27 cellular contexts compared by ENCODE assay signal in genomic region chr9:81989700-81990099, GRCh38.
"Had no signal": no experiment of that assay in that cellular context is flagged by ENCODE, and none has a peak within 500 bp of the region (broad histone marks: within the 10 kb centered on the region; RNA-seq: fewer than 3 reads in every experiment).

No MANE protein-coding gene starts in this region.

- DNase-seq: hippocampal formation; kidney glomerular epithelial cell; left cardiac atrium; left lung; lower lobe of right lung; mammary epithelial cell; mesenchymal stem cell; naive thymus-derived CD8-positive, alpha-beta T cell; nucleus accumbens; pancreas; posterior cingulate gyrus; right lobe of liver; stimulated activated CD4-positive, alpha-beta T cell treated with anti-CD3 and anti-CD28 coated beads, Interleukin-1b, Interleukin-23, amount 100 ng/mL, for 48 hours; stimulated activated CD4-positive, alpha-beta T cell treated with anti-CD3 and anti-CD28 coated beads, Interleukin-2, amount 100 ng/mL, for 48 hours; stimulated activated CD4-positive, alpha-beta T cell treated with anti-CD3 and anti-CD28 coated beads, Interleukin-4, amount 100 ng/mL, for 4 hours; stimulated activated CD8-positive, alpha-beta memory T cell treated with anti-CD3 and anti-CD28 coated beads, Interleukin-4, amount 100 ng/mL, for 48 hours; stimulated activated naive CD4-positive, alpha-beta T cell; tibial artery; trophoblast cell; upper lobe of right lung had no signal

- H3K4me3 ChIP-seq: left lung, lower lobe of right lung, pancreas, prostate gland, right lobe of liver, smooth muscle cell, suprapubic skin, thoracic aorta, tibial artery, upper lobe of right lung had no signal

- H3K9me3 Mint-ChIP-seq: stimulated activated naive CD8-positive, alpha-beta T cell treated with anti-CD3 and anti-CD28 coated beads, Interleukin-15, Interleukin-2, amounts not matched to agents 100 ng/mL and 50 ng/mL, for 24 hours had no signal

- H3K27ac ChIP-seq: left lung, lower lobe of right lung, pancreas, prostate gland, right lobe of liver, suprapubic skin, thoracic aorta, tibial artery, upper lobe of right lung had no signal

- H3K27ac Mint-ChIP-seq: naive thymus-derived CD8-positive, alpha-beta T cell; nephron; stimulated activated naive CD8-positive, alpha-beta T cell treated with anti-CD3 and anti-CD28 coated beads, Interleukin-15, Interleukin-2, amounts not matched to agents 100 ng/mL and 50 ng/mL, for 24 hours had no signal

- H3K9me3 ChIP-seq: left lung, lower lobe of right lung, pancreas, prostate gland, right lobe of liver, suprapubic skin, thoracic aorta, tibial artery, upper lobe of right lung had no signal

- H3K36me3 ChIP-seq: left lung, lower lobe of right lung, pancreas, prostate gland, right lobe of liver, suprapubic skin, thoracic aorta, tibial artery, upper lobe of right lung had no signal

- H3K4me2 ChIP-seq: smooth muscle cell had no signal

- H3K4me1 ChIP-seq: left lung, lower lobe of right lung, pancreas, prostate gland, right lobe of liver, tibial artery, upper lobe of right lung had no signal

- H3K4me3 Mint-ChIP-seq: naive thymus-derived CD8-positive, alpha-beta T cell; nephron; neural crest cell; stimulated activated naive CD8-positive, alpha-beta T cell treated with anti-CD3 and anti-CD28 coated beads, Interleukin-15, Interleukin-2, amounts not matched to agents 100 ng/mL and 50 ng/mL, for 24 hours had no signal

- H3K27me3 ChIP-seq: left lung, pancreas, right lobe of liver, suprapubic skin, tibial artery, upper lobe of right lung had no signal

- ATAC-seq: left cardiac atrium; left lung; lower lobe of right lung; naive thymus-derived CD8-positive, alpha-beta T cell; pancreas; right lobe of liver; upper lobe of right lung had no signal

- H3K4me1 Mint-ChIP-seq: naive thymus-derived CD8-positive, alpha-beta T cell; nephron had no signal

- H3K27me3 Mint-ChIP-seq: stimulated activated naive CD8-positive, alpha-beta T cell treated with anti-CD3 and anti-CD28 coated beads, Interleukin-15, Interleukin-2, amounts not matched to agents 100 ng/mL and 50 ng/mL, for 24 hours had no signal
